ENCODE assay signal across 18 cellular contexts in genomic region chr7:129750091-129750870, GRCh38.
A peak's percentile ranks its signal among the peaks of the same experiment; 100 is the strongest.
DNase-seq lines count a peak whose midpoint lies in the region; ATAC-seq, FAIRE-seq and TF ChIP-seq lines count a peak whose summit lies in the region.
"Had no signal": no experiment of that assay in that cellular context is flagged by ENCODE, and none has a peak within 500 bp of the region (broad histone marks: within the 10 kb centered on the region; RNA-seq: fewer than 3 reads in every experiment).

No MANE protein-coding gene starts in this region.

- no peak overlapping the region for H2BK12ac ChIP-seq in trophoblast cell (ENCODE audit: low read length)

- no peak overlapping the region for H2BK5ac ChIP-seq in trophoblast cell (ENCODE audit: low read depth, low read length, poor library complexity)

- H3K18ac ChIP-seq in trophoblast cell (ENCODE audit: low read length): no peak overlapping the region

- peaks cover 11% of the 10 kb centered on the region for H3K36me3 Mint-ChIP-seq in T-helper 17 cell (ENCODE audit: low read depth)

- H3K4me2 ChIP-seq in trophoblast cell (ENCODE audit: low read length): no peak overlapping the region

- H2AK5ac ChIP-seq in trophoblast cell (ENCODE audit: low read length): no peak overlapping the region

- H3K4me3 ChIP-seq in bronchial epithelial cell (ENCODE audit: low read depth, low read length) (no peak overlapping the region), trophoblast cell (ENCODE audit: low read depth, low read length) (no peak overlapping the region)
- H3K4me3 ChIP-seq: HAP-1, SJCRH30 had no signal

- H3K27ac ChIP-seq in trophoblast cell (ENCODE audit: low read depth, low read length): no peak overlapping the region
- H3K27ac ChIP-seq: SJCRH30 had no signal

- ATAC-seq in T-helper 17 cell: no peak
- ATAC-seq: PC-3 had no signal

- H2AFZ ChIP-seq in trophoblast cell (ENCODE audit: insufficient read depth, low read length, poor library complexity): no peak overlapping the region

- H3K36me3 ChIP-seq in bronchial epithelial cell (ENCODE audit: control insufficient read depth, insufficient read depth, low read length) (peaks cover 2% of the 10 kb centered on the region), trophoblast cell (ENCODE audit: control insufficient read depth in 1 of 2, insufficient read depth in 2 of 2, low read length in 2 of 2) (peaks cover 3 to 10% of the 10 kb centered on the region in 2 experiments)

- no peak overlapping the region for H4K12ac ChIP-seq in trophoblast cell (ENCODE audit: low read depth, low read length)

- no CpG with 5 or more reads among the region's 9 CpGs for WGBS in trophoblast cell (ENCODE audit: extremely low coverage, insufficient coverage, insufficient read length)

- DNase-seq in HUDEP-2 (lab: John Stamatoyannopoulos, UW; ENCODE audit: unreplicated experiment in 76 of 76): peak in 74 of 76 experiments; percentile 23 to 93 (median 78)
- DNase-seq in T-helper 17 cell: no peak
- peak; percentile 25 for DNase-seq in bronchial epithelial cell (ENCODE audit: low read depth)
- DNase-seq in trophoblast cell: no peak
- no peak for DNase-seq in amygdala (lab: John Stamatoyannopoulos, UW)
- no peak for DNase-seq in C1 segment of cervical spinal cord (lab: John Stamatoyannopoulos, UW)
- no peak for DNase-seq in NCI-H2107 treated with DMSO at 0.1 percent for 48 hours (lab: John Stamatoyannopoulos, UW; ENCODE audit: unreplicated experiment)
- DNase-seq: ACHN; AML-193; CD8-positive, alpha-beta memory T cell; DND-41; NCI-H1417; NCI-H187 treated with DMSO at 0.1 percent for 48 hours; NCI-H69; PC-3; SJCRH30 had no signal

- H4K8ac ChIP-seq in trophoblast cell (ENCODE audit: low read depth, low read length): no peak overlapping the region

- peak overlapping the region; percentile 31 for H3K9ac ChIP-seq in trophoblast cell (ENCODE audit: low read length)

- H3K27me3 Mint-ChIP-seq in T-helper 17 cell: no peaks in the 10 kb centered on the region
- H3K27me3 Mint-ChIP-seq: CD8-positive, alpha-beta memory T cell had no signal

- peak overlapping the region; percentile 11 for H4K91ac ChIP-seq in trophoblast cell (ENCODE audit: low read depth, low read length)

- H3K79me2 ChIP-seq in trophoblast cell (ENCODE audit: control insufficient read depth, insufficient read depth, low read length, poor library complexity): no peaks in the 10 kb centered on the region

- H3K9me3 ChIP-seq in T-helper 17 cell (ENCODE audit: control insufficient read depth, low read length, poor library complexity, severe bottlenecking) (no peaks in the 10 kb centered on the region), trophoblast cell (ENCODE audit: insufficient read depth, low read depth, low read length) (no peaks in the 10 kb centered on the region)
- H3K9me3 ChIP-seq: HAP-1, SJCRH30 had no signal

- no peak overlapping the region for H3K4me3 Mint-ChIP-seq in T-helper 17 cell
- H3K4me3 Mint-ChIP-seq: CD8-positive, alpha-beta memory T cell had no signal

- H3K27ac Mint-ChIP-seq in T-helper 17 cell: peak overlapping the region; percentile 43

- H3K27me3 ChIP-seq in bronchial epithelial cell (ENCODE audit: control insufficient read depth, insufficient read depth, low read length) (no peaks in the 10 kb centered on the region), trophoblast cell (ENCODE audit: insufficient read depth, low read length) (no peaks in the 10 kb centered on the region)
- H3K27me3 ChIP-seq: SJCRH30 had no signal

- no peak overlapping the region for H2BK120ac ChIP-seq in trophoblast cell (ENCODE audit: insufficient read depth, low read length, poor library complexity)

- FAIRE-seq in bronchial epithelial cell (lab: Jason Lieb, UNC): no peak
- FAIRE-seq: G401.6 had no signal

- H3K4me1 ChIP-seq in trophoblast cell (ENCODE audit: control insufficient read depth in 1 of 2, insufficient read depth in 2 of 2, low read length in 2 of 2): peaks cover 12 to 16% of the 10 kb centered on the region in 2 experiments
- H3K4me1 ChIP-seq: HAP-1 had no signal

- H3K4ac ChIP-seq in trophoblast cell (ENCODE audit: low read depth, low read length): peak overlapping the region; percentile 20

- H3K23ac ChIP-seq in trophoblast cell (ENCODE audit: low read length): no peak overlapping the region

- no peak overlapping the region for H3K14ac ChIP-seq in trophoblast cell (ENCODE audit: low read length)

- H3K4me1 Mint-ChIP-seq in T-helper 17 cell: peaks cover 3% of the 10 kb centered on the region

- H3K79me1 ChIP-seq in trophoblast cell (ENCODE audit: low read length): no peaks in the 10 kb centered on the region

- TF ChIP-seq CTCF in bronchial epithelial cell (IDR thresholded peaks at IDR 0.05; ENCODE audit: insufficient read depth, low read length, severe bottlenecking): no peak

Comparison
In these comparisons a context has a peak if more than half of its experiments do, and no peak if none do; other contexts are left out.
1. DNase-seq: peak in HUDEP-2 (74 of 76) and bronchial epithelial cell (single experiment); none in T-helper 17 cell (0 of 3), trophoblast cell (0 of 2), amygdala (0 of 56), C1 segment of cervical spinal cord (0 of 14) and NCI-H2107 treated with DMSO at 0.1 percent for 48 hours (single experiment).